1 cellular context compared by ENCODE assay signal in the genomic region with DNA sequence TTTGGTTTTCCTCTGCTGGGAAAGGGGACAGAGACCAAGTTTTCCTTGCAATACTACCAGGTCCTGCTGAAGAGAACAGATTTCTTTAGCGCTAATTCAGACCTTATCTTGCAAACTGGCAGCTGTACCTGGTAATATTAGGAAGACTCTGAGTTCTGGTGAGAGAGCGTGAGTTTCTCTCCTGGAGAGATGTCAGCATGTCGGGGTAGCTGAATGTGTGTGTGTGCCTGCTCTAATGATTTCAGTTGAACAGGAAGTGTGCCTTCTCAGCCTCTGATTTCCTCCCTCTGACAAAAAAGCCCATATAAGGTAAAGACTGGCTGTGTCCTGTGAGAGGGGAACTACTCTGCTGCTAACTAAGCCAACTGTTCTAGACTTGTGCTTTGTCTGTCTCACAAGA.
A peak's percentile ranks its signal among the peaks of the same experiment; 100 is the strongest.
TF ChIP-seq lines count a peak whose summit lies in the region.

No MANE protein-coding gene starts in this region.

TF ChIP-seq in K562, 482 proteins besides CTCF, POLR2A, EP300 and RAD21 (continued from another document and continues in another):
- TF ChIP-seq, protein P1, sequence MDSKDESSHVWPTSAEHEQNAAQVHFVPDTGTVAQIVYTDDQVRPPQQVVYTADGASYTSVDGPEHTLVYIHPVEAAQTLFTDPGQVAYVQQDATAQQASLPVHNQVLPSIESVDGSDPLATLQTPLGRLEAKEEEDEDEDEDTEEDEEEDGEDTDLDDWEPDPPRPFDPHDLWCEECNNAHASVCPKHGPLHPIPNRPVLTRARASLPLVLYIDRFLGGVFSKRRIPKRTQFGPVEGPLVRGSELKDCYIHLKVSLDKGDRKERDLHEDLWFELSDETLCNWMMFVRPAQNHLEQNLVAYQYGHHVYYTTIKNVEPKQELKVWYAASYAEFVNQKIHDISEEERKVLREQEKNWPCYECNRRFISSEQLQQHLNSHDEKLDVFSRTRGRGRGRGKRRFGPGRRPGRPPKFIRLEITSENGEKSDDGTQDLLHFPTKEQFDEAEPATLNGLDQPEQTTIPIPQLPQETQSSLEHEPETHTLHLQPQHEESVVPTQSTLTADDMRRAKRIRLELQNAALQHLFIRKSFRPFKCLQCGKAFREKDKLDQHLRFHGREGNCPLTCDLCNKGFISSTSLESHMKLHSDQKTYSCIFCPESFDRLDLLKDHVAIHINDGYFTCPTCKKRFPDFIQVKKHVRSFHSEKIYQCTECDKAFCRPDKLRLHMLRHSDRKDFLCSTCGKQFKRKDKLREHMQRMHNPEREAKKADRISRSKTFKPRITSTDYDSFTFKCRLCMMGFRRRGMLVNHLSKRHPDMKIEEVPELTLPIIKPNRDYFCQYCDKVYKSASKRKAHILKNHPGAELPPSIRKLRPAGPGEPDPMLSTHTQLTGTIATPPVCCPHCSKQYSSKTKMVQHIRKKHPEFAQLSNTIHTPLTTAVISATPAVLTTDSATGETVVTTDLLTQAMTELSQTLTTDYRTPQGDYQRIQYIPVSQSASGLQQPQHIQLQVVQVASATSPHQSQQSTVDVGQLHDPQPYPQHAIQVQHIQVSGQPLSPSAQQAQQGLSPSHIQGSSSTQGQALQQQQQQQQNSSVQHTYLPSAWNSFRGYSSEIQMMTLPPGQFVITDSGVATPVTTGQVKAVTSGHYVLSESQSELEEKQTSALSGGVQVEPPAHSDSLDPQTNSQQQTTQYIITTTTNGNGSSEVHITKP (IDR thresholded peaks at IDR 0.05; ENCODE audit: partially characterized antibody) = no peak
- TF ChIP-seq, protein P2, sequence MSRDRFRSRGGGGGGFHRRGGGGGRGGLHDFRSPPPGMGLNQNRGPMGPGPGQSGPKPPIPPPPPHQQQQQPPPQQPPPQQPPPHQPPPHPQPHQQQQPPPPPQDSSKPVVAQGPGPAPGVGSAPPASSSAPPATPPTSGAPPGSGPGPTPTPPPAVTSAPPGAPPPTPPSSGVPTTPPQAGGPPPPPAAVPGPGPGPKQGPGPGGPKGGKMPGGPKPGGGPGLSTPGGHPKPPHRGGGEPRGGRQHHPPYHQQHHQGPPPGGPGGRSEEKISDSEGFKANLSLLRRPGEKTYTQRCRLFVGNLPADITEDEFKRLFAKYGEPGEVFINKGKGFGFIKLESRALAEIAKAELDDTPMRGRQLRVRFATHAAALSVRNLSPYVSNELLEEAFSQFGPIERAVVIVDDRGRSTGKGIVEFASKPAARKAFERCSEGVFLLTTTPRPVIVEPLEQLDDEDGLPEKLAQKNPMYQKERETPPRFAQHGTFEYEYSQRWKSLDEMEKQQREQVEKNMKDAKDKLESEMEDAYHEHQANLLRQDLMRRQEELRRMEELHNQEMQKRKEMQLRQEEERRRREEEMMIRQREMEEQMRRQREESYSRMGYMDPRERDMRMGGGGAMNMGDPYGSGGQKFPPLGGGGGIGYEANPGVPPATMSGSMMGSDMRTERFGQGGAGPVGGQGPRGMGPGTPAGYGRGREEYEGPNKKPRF (IDR thresholded peaks at IDR 0.05; ENCODE audit: low read depth, low read length) = no peak
- TF ChIP-seq, protein P3, sequence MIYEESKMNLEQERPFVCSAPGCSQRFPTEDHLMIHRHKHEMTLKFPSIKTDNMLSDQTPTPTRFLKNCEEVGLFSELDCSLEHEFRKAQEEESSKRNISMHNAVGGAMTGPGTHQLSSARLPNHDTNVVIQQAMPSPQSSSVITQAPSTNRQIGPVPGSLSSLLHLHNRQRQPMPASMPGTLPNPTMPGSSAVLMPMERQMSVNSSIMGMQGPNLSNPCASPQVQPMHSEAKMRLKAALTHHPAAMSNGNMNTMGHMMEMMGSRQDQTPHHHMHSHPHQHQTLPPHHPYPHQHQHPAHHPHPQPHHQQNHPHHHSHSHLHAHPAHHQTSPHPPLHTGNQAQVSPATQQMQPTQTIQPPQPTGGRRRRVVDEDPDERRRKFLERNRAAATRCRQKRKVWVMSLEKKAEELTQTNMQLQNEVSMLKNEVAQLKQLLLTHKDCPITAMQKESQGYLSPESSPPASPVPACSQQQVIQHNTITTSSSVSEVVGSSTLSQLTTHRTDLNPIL (CRISPR knock-in tag; IDR thresholded peaks at IDR 0.05) = no peak
- TF ChIP-seq, protein P4, sequence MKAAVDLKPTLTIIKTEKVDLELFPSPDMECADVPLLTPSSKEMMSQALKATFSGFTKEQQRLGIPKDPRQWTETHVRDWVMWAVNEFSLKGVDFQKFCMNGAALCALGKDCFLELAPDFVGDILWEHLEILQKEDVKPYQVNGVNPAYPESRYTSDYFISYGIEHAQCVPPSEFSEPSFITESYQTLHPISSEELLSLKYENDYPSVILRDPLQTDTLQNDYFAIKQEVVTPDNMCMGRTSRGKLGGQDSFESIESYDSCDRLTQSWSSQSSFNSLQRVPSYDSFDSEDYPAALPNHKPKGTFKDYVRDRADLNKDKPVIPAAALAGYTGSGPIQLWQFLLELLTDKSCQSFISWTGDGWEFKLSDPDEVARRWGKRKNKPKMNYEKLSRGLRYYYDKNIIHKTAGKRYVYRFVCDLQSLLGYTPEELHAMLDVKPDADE (conservative IDR thresholded peaks at IDR 0.05; ENCODE audit: control insufficient read depth, low read depth, low read length) = no peak
- 0 out of 2 replicates have a peak, but pooled peaks have one; percentile 23 for TF ChIP-seq ZBTB17 (CRISPR knock-in tag; IDR thresholded peaks at IDR 0.05)
- TF ChIP-seq OTX1 (CRISPR knock-in tag; IDR thresholded peaks at IDR 0.05) = 0 out of 2 replicates have a peak, but pooled peaks have one; percentile 38
- TF ChIP-seq, protein P5, sequence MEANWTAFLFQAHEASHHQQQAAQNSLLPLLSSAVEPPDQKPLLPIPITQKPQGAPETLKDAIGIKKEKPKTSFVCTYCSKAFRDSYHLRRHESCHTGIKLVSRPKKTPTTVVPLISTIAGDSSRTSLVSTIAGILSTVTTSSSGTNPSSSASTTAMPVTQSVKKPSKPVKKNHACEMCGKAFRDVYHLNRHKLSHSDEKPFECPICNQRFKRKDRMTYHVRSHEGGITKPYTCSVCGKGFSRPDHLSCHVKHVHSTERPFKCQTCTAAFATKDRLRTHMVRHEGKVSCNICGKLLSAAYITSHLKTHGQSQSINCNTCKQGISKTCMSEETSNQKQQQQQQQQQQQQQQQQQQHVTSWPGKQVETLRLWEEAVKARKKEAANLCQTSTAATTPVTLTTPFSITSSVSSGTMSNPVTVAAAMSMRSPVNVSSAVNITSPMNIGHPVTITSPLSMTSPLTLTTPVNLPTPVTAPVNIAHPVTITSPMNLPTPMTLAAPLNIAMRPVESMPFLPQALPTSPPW (CRISPR knock-in tag; IDR thresholded peaks at IDR 0.05) = 0 out of 2 replicates have a peak, but pooled peaks have one; percentile 27
- TF ChIP-seq GABPA (tag; conservative IDR thresholded peaks at IDR 0.05; ENCODE audit: low read depth) = peak; percentile 68
- TF ChIP-seq WHSC1 (IDR thresholded peaks at IDR 0.05; ENCODE audit: low read length) = no peak
- 0 out of 2 replicates have a peak, but pooled peaks have one; percentile 61 for TF ChIP-seq ZNF197 (CRISPR knock-in tag; IDR thresholded peaks at IDR 0.05; ENCODE audit: low read depth)
- peak; percentile 71 to 96; a peak in 3 of 4 replicates for TF ChIP-seq SRF (CRISPR knock-in tag; IDR thresholded peaks at IDR 0.05)
- TF ChIP-seq ELF1 (tag; IDR thresholded peaks at IDR 0.05) = 0 out of 2 replicates have a peak, but pooled peaks have one; percentile 25
- TF ChIP-seq SMAD4 (CRISPR knock-in tag; conservative IDR thresholded peaks at IDR 0.05) = 0 out of 2 replicates have a peak, but pooled peaks have one; percentile 31
- no peak for TF ChIP-seq CBFA2T2 (conservative IDR thresholded peaks at IDR 0.05)
- TF ChIP-seq, protein P6, sequence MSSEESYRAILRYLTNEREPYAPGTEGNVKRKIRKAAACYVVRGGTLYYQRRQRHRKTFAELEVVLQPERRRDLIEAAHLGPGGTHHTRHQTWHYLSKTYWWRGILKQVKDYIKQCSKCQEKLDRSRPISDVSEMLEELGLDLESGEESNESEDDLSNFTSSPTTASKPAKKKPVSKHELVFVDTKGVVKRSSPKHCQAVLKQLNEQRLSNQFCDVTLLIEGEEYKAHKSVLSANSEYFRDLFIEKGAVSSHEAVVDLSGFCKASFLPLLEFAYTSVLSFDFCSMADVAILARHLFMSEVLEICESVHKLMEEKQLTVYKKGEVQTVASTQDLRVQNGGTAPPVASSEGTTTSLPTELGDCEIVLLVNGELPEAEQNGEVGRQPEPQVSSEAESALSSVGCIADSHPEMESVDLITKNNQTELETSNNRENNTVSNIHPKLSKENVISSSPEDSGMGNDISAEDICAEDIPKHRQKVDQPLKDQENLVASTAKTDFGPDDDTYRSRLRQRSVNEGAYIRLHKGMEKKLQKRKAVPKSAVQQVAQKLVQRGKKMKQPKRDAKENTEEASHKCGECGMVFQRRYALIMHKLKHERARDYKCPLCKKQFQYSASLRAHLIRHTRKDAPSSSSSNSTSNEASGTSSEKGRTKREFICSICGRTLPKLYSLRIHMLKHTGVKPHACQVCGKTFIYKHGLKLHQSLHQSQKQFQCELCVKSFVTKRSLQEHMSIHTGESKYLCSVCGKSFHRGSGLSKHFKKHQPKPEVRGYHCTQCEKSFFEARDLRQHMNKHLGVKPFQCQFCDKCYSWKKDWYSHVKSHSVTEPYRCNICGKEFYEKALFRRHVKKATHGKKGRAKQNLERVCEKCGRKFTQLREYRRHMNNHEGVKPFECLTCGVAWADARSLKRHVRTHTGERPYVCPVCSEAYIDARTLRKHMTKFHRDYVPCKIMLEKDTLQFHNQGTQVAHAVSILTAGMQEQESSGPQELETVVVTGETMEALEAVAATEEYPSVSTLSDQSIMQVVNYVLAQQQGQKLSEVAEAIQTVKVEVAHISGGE (CRISPR knock-in tag; IDR thresholded peaks at IDR 0.05) = 0 out of 6 replicates have a peak, but pooled peaks of 1 of the 3 experiments have one; percentile 29
- TF ChIP-seq ZC3H11A (IDR thresholded peaks at IDR 0.05; ENCODE audit: low read depth, low read length) = no peak
- TF ChIP-seq ZSCAN29 (IDR thresholded peaks at IDR 0.05) = no peak
- 0 out of 2 replicates have a peak, but pooled peaks have one; percentile 22 for TF ChIP-seq ZNF644 (tag; IDR thresholded peaks at IDR 0.05; ENCODE audit: low read depth)
- TF ChIP-seq ZNF584 (CRISPR knock-in tag; IDR thresholded peaks at IDR 0.05; ENCODE audit: low read depth) = 0 out of 2 replicates have a peak, but pooled peaks have one; percentile 21
- TF ChIP-seq, protein P7, sequence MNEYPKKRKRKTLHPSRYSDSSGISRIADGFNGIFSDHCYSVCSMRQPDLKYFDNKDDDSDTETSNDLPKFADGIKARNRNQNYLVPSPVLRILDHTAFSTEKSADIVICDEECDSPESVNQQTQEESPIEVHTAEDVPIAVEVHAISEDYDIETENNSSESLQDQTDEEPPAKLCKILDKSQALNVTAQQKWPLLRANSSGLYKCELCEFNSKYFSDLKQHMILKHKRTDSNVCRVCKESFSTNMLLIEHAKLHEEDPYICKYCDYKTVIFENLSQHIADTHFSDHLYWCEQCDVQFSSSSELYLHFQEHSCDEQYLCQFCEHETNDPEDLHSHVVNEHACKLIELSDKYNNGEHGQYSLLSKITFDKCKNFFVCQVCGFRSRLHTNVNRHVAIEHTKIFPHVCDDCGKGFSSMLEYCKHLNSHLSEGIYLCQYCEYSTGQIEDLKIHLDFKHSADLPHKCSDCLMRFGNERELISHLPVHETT (CRISPR knock-in tag; conservative IDR thresholded peaks at IDR 0.05 in 1 of 2, IDR thresholded peaks at IDR 0.05 in 1 of 2) = peak in 1 of 2 experiments; percentile 84; a peak in 2 of 4 replicates
- TF ChIP-seq, protein P8, sequence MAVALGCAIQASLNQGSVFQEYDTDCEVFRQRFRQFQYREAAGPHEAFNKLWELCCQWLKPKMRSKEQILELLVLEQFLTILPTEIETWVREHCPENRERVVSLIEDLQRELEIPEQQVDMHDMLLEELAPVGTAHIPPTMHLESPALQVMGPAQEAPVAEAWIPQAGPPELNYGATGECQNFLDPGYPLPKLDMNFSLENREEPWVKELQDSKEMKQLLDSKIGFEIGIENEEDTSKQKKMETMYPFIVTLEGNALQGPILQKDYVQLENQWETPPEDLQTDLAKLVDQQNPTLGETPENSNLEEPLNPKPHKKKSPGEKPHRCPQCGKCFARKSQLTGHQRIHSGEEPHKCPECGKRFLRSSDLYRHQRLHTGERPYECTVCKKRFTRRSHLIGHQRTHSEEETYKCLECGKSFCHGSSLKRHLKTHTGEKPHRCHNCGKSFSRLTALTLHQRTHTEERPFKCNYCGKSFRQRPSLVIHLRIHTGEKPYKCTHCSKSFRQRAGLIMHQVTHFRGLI (CRISPR knock-in tag; IDR thresholded peaks at IDR 0.05) = no peak
- TF ChIP-seq XRCC3 (IDR thresholded peaks at IDR 0.05) = no peak
- TF ChIP-seq ZKSCAN8 (CRISPR knock-in tag; IDR thresholded peaks at IDR 0.05) = 0 out of 2 replicates have a peak, but pooled peaks have one; percentile 24
- TF ChIP-seq ZNF384 (IDR thresholded peaks at IDR 0.05; ENCODE audit: low read depth, low read length) = no peak
- TF ChIP-seq ZNF766 (CRISPR knock-in tag; conservative IDR thresholded peaks at IDR 0.05) = peak; percentile 93
- TF ChIP-seq TEAD1 (CRISPR knock-in tag; IDR thresholded peaks at IDR 0.05) = 0 out of 4 replicates have a peak, but pooled peaks of 1 of the 2 experiments have one; percentile 9
- TF ChIP-seq POLR2H (tag; IDR thresholded peaks at IDR 0.05; ENCODE audit: low read depth) = 0 out of 2 replicates have a peak, but pooled peaks have one; percentile 38
- TF ChIP-seq, protein P9, sequence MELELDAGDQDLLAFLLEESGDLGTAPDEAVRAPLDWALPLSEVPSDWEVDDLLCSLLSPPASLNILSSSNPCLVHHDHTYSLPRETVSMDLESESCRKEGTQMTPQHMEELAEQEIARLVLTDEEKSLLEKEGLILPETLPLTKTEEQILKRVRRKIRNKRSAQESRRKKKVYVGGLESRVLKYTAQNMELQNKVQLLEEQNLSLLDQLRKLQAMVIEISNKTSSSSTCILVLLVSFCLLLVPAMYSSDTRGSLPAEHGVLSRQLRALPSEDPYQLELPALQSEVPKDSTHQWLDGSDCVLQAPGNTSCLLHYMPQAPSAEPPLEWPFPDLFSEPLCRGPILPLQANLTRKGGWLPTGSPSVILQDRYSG (tag; conservative IDR thresholded peaks at IDR 0.05; ENCODE audit: low read depth) = no peak
- peak; percentile 92 for TF ChIP-seq ZNF175 (CRISPR knock-in tag; IDR thresholded peaks at IDR 0.05; ENCODE audit: low read depth)
- TF ChIP-seq, protein P10, sequence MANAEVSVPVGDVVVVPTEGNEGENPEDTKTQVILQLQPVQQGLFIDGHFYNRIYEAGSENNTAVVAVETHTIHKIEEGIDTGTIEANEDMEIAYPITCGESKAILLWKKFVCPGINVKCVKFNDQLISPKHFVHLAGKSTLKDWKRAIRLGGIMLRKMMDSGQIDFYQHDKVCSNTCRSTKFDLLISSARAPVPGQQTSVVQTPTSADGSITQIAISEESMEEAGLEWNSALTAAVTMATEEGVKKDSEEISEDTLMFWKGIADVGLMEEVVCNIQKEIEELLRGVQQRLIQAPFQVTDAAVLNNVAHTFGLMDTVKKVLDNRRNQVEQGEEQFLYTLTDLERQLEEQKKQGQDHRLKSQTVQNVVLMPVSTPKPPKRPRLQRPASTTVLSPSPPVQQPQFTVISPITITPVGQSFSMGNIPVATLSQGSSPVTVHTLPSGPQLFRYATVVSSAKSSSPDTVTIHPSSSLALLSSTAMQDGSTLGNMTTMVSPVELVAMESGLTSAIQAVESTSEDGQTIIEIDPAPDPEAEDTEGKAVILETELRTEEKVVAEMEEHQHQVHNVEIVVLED (CRISPR knock-in tag; IDR thresholded peaks at IDR 0.05) = 0 out of 2 replicates have a peak, but pooled peaks have one; percentile 15
- TF ChIP-seq, protein P11, sequence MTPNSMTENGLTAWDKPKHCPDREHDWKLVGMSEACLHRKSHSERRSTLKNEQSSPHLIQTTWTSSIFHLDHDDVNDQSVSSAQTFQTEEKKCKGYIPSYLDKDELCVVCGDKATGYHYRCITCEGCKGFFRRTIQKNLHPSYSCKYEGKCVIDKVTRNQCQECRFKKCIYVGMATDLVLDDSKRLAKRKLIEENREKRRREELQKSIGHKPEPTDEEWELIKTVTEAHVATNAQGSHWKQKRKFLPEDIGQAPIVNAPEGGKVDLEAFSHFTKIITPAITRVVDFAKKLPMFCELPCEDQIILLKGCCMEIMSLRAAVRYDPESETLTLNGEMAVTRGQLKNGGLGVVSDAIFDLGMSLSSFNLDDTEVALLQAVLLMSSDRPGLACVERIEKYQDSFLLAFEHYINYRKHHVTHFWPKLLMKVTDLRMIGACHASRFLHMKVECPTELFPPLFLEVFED (CRISPR knock-in tag; conservative IDR thresholded peaks at IDR 0.05) = 0 out of 2 replicates have a peak, but pooled peaks have one; percentile 50
- TF ChIP-seq E2F3 (CRISPR knock-in tag; IDR thresholded peaks at IDR 0.05) = no peak
